13 cellular contexts compared by ENCODE assay signal in the genomic region with DNA sequence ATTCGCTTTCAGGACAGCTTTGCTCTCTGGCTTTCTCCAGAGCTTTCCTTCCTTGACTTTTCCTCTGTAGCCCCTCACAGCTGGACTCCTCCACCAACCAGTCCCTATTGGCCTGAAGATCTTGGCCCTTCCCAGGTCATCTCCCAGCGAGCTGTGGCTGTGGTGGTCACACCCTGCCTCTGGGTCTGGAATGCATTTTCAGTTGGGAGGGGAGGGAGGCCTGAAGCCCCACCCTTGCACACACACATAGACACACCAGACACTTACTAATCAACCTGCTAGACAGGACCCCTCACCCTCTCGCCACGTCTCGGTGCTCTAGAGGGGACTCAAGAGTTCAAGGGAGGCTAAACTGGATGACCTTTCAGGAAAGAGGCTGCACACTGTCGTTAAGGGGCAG. TPM values are rescaled to one million over a fixed set of nuclear protein-coding genes. Genes with fewer than 3 reads are reported as not detected.
DNase-seq lines count a peak whose midpoint lies in the region; ATAC-seq and TF ChIP-seq lines count a peak whose summit lies in the region.
"Had no signal": no experiment of that assay in that cellular context is flagged by ENCODE, and none has a peak within 500 bp of the region (broad histone marks: within the 10 kb centered on the region; RNA-seq: fewer than 3 reads in every experiment).

No MANE protein-coding gene starts in this region.

- H3K9me3 ChIP-seq in liver (ENCODE audit: control insufficient read depth in 4 of 4, low read length in 3 of 4) (no peaks in the 10 kb centered on the region), right lobe of liver (no peaks in the 10 kb centered on the region), right atrium auricular region (no peaks in the 10 kb centered on the region), gastrocnemius medialis (no peaks in the 10 kb centered on the region), colonic mucosa (no peaks in the 10 kb centered on the region)

- TF ChIP-seq POLR2A in right lobe of liver (IDR thresholded peaks at IDR 0.05) (no peak), gastrocnemius medialis (IDR thresholded peaks at IDR 0.05) (no peak)

- WGBS in liver: 90% methylated on average over 6 of the region's 6 CpGs
- 86% methylated on average over 4 of the region's 6 CpGs for WGBS in right lobe of liver (ENCODE audit: insufficient coverage, low coverage, low lambda C conversion rate, missing lambda C conversion rate)

- H3K4me3 ChIP-seq in liver (ENCODE audit: low read depth in 1 of 3, low read length in 3 of 3) (no peak overlapping the region), right lobe of liver (no peak overlapping the region), right atrium auricular region (no peak overlapping the region), gastrocnemius medialis (no peak overlapping the region), colonic mucosa (no peak overlapping the region)

- intact Hi-C loops in right lobe of liver (cut with DNase I) (no loop called here), gastrocnemius medialis (cut with DNase I; ENCODE audit: low total_unique reads) (no loop called here), colonic mucosa (cut with DNase I) (no loop called here)

- no peak for TF ChIP-seq RAD21 in liver (IDR thresholded peaks at IDR 0.05)

- H3K9ac ChIP-seq in liver (ENCODE audit: low read depth in 1 of 2, low read length in 2 of 2) (no peak overlapping the region), colonic mucosa (ENCODE audit: low read depth in 2 of 2, low read length in 2 of 2) (no peak overlapping the region)

- H3K36me3 ChIP-seq in liver (ENCODE audit: control insufficient read depth in 4 of 4, insufficient read depth in 3 of 4, low read depth in 1 of 4, low read length in 3 of 4): peaks cover 0 to 19% (median 10%) of the 10 kb centered on the region in 4 donors
- H3K36me3 ChIP-seq in right lobe of liver: peaks cover 0 to 21% (median 9%) of the 10 kb centered on the region in 4 donors
- H3K36me3 ChIP-seq in right atrium auricular region: peaks cover 44% of the 10 kb centered on the region
- peaks cover 0 to 39% of the 10 kb centered on the region in 2 donors for H3K36me3 ChIP-seq in gastrocnemius medialis
- H3K36me3 ChIP-seq in colonic mucosa: no peaks in the 10 kb centered on the region

- ATAC-seq in right lobe of liver (no peak), gastrocnemius medialis (no peak), HG02588 (IDR thresholded peaks at IDR 0.05; ENCODE audit: unreplicated experiment) (no peak), HG02759 (IDR thresholded peaks at IDR 0.05; ENCODE audit: unreplicated experiment) (no peak)

- H3K27ac ChIP-seq in liver (ENCODE audit: low read depth in 1 of 2, low read length in 2 of 2) (peak overlapping the region; percentile 41 to 59), right lobe of liver (peak overlapping the region in 1 of 3 donors; percentile 49), right atrium auricular region (peak overlapping the region; percentile 71 to 72), gastrocnemius medialis (peak overlapping the region; percentile 78 to 93 (median 84)), colonic mucosa (no peak overlapping the region)

- TF ChIP-seq CTCF in liver (IDR thresholded peaks at IDR 0.05; ENCODE audit: low read depth, low read length, missing input control) (no peak), right lobe of liver (IDR thresholded peaks at IDR 0.05) (no peak), right atrium auricular region (IDR thresholded peaks at IDR 0.05) (no peak), gastrocnemius medialis (IDR thresholded peaks at IDR 0.05 in 4 of 5, conservative IDR thresholded peaks at IDR 0.05 in 1 of 5) (no peak), colonic mucosa (IDR thresholded peaks at IDR 0.05) (no peak)

- peaks cover 2 to 27% (median 16%) of the 10 kb centered on the region in 4 donors for H3K4me1 ChIP-seq in liver (ENCODE audit: control insufficient read depth in 4 of 4, insufficient read depth in 4 of 4, low read length in 3 of 4)
- H3K4me1 ChIP-seq in right lobe of liver: peaks cover 0 to 25% (median 3%) of the 10 kb centered on the region in 4 donors
- H3K4me1 ChIP-seq in right atrium auricular region: peaks cover 0 to 63% of the 10 kb centered on the region in 2 donors
- H3K4me1 ChIP-seq in gastrocnemius medialis: peaks cover 69 to 83% of the 10 kb centered on the region in 2 donors
- H3K4me1 ChIP-seq in colonic mucosa: no peaks in the 10 kb centered on the region

- no peaks in the 10 kb centered on the region for H3K27me3 ChIP-seq in liver (ENCODE audit: control insufficient read depth in 4 of 4, insufficient read depth in 4 of 4, low read length in 3 of 4)
- H3K27me3 ChIP-seq in right lobe of liver: no peaks in the 10 kb centered on the region
- H3K27me3 ChIP-seq in right atrium auricular region: no peaks in the 10 kb centered on the region
- H3K27me3 ChIP-seq in gastrocnemius medialis: no peaks in the 10 kb centered on the region
- no peaks in the 10 kb centered on the region for H3K27me3 ChIP-seq in colonic mucosa

- in situ Hi-C loops in gastrocnemius medialis (cut with MboI; ENCODE audit: low sequenced_read_pairs in 4 of 4): no loop called here

- DNase-seq in right lobe of liver (no peak), right atrium auricular region (ENCODE audit: low spot score) (no peak), gastrocnemius medialis (no peak), colonic mucosa (no peak)
- no peak for DNase-seq in activated CD4-positive, alpha-beta T cell treated with anti-CD3 and anti-CD28 coated beads, Interleukin-2, amount 50 U/mL, for 48 hours
- DNase-seq: activated B cell treated with CpG ODN at 0.5 μM for 24 hours; activated CD8-positive, alpha-beta memory T cell treated with anti-CD3 and anti-CD28 coated beads, Interleukin-2, amount 50 U/mL, for 48 hours; activated naive CD8-positive, alpha-beta T cell treated with anti-CD3 and anti-CD28 coated beads, Interleukin-2, amount 10 ng/mL, durations not matched to agents 7 days and 5 days; NCI-H1092 treated with DMSO at 0.1 percent for 48 hours; NCI-H2227 treated with DMSO at 0.1 percent for 48 hours had no signal

TF ChIP-seq in liver, 16 proteins besides CTCF, POLR2A, EP300 and RAD21:
- TF ChIP-seq GABPA (IDR thresholded peaks at IDR 0.05 in 1 of 2, conservative IDR thresholded peaks at IDR 0.05 in 1 of 2) (no peak), YY1 (IDR thresholded peaks at IDR 0.05) (no peak), NR2F2 (IDR thresholded peaks at IDR 0.05) (no peak), JUND (IDR thresholded peaks at IDR 0.05) (no peak), SP1 (IDR thresholded peaks at IDR 0.05) (no peak), TAF1 (conservative IDR thresholded peaks at IDR 0.05) (no peak)
- TF ChIP-seq, protein P1, sequence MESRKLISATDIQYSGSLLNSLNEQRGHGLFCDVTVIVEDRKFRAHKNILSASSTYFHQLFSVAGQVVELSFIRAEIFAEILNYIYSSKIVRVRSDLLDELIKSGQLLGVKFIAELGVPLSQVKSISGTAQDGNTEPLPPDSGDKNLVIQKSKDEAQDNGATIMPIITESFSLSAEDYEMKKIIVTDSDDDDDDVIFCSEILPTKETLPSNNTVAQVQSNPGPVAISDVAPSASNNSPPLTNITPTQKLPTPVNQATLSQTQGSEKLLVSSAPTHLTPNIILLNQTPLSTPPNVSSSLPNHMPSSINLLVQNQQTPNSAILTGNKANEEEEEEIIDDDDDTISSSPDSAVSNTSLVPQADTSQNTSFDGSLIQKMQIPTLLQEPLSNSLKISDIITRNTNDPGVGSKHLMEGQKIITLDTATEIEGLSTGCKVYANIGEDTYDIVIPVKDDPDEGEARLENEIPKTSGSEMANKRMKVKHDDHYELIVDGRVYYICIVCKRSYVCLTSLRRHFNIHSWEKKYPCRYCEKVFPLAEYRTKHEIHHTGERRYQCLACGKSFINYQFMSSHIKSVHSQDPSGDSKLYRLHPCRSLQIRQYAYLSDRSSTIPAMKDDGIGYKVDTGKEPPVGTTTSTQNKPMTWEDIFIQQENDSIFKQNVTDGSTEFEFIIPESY (IDR thresholded peaks at IDR 0.05): no peak
TF ChIP-seq in liver: peak in this region for 0.

RNA-seq across cellular contexts. Expression of a gene that starts 13.9 kb away (rescaled TPM):
- 10 to 100 TPM in 1 of 2 donors, 1 to 10 TPM in 1; 8.6 to 14.6 TPM for total RNA-seq in liver
- 1 to 10 TPM; 2.4 to 8.8 TPM for polyA plus RNA-seq in liver
- total RNA-seq in right lobe of liver: 10 to 100 TPM in 4 of 6 experiments, 1 to 10 TPM in 2; 8.3 to 22.0 (median 11.8) TPM
- total RNA-seq in right atrium auricular region: 10 to 100 TPM; 46.1 to 67.4 TPM
- 10 to 100 TPM; 17.3 to 80.2 (median 31.7) TPM for total RNA-seq in gastrocnemius medialis
- total RNA-seq in colonic mucosa: 10 to 100 TPM; 19.4 to 37.1 TPM
